In genomic region chr13:98267080-98267912, GRCh38 we compare ENCODE assay signal across 1 cellular context.
TF ChIP-seq lines count a peak whose summit lies in the region.

No MANE protein-coding gene starts in this region.

TF ChIP-seq in HepG2, 621 proteins besides CTCF, POLR2A, EP300 and RAD21 (continued from another document):
- no peak for TF ChIP-seq TRAFD1 (CRISPR knock-in tag; IDR thresholded peaks at IDR 0.05; ENCODE audit: borderline replicate concordance)
